In genomic region chr1:25971044-25971881, GRCh38 we compare ENCODE assay signal across 9 cellular contexts. TPM values are rescaled to one million over a fixed set of nuclear protein-coding genes. Genes with fewer than 3 reads are reported as not detected.
DNase-seq lines count a peak whose midpoint lies in the region; ATAC-seq and TF ChIP-seq lines count a peak whose summit lies in the region.
"Had no signal": no experiment of that assay in that cellular context is flagged by ENCODE, and none has a peak within 500 bp of the region (broad histone marks: within the 10 kb centered on the region; RNA-seq: fewer than 3 reads in every experiment).

No MANE protein-coding gene starts in this region.

- H3K27ac ChIP-seq in left lung: no peak overlapping the region

- no peak for TF ChIP-seq CTCF in left lung (IDR thresholded peaks at IDR 0.05)

- DNase-seq in GF-D8 (lab: John Stamatoyannopoulos, UW) (peak; percentile 82), left lung (no peak), NCI-H2107 treated with DMSO at 0.1 percent for 48 hours (lab: John Stamatoyannopoulos, UW; ENCODE audit: unreplicated experiment) (no peak), mucosa of gallbladder (ENCODE audit: low spot score) (no peak), hepatic stellate cell (ENCODE audit: low spot score) (no peak)
- peak; percentile 39 for DNase-seq in activated CD4-positive, alpha-beta T cell treated with anti-CD3 and anti-CD28 coated beads, Interleukin-2, amount 10 ng/mL, durations not matched to agents 7 days and 5 days

- peak; percentile 75 for ATAC-seq in HG03354 (IDR thresholded peaks at IDR 0.05; ENCODE audit: poor library complexity, severe bottlenecking, unreplicated experiment)
- ATAC-seq in left lung: peak; percentile 13
- ATAC-seq in HG02623 (IDR thresholded peaks at IDR 0.05; ENCODE audit: unreplicated experiment): no peak
- ATAC-seq: Right ventricle myocardium inferior had no signal

- H3K27ac Mint-ChIP-seq in activated CD4-positive, alpha-beta T cell treated with anti-CD3 and anti-CD28 coated beads, Interleukin-2, amount 10 ng/mL, durations not matched to agents 7 days and 5 days: peak overlapping the region; percentile 89

- peak overlapping the region; percentile 13 for H3K4me3 Mint-ChIP-seq in activated CD4-positive, alpha-beta T cell treated with anti-CD3 and anti-CD28 coated beads, Interleukin-2, amount 10 ng/mL, durations not matched to agents 7 days and 5 days

- peaks cover 0 to 7% of the 10 kb centered on the region in 2 donors for H3K4me1 ChIP-seq in left lung

- POLR2A ChIA-PET in activated CD4-positive, alpha-beta T cell treated with anti-CD3 and anti-CD28 coated beads, Interleukin-2, amount 10 ng/mL, durations not matched to agents 7 days and 5 days (lab: Charles Lee): no interaction called here

- peaks cover 34% of the 10 kb centered on the region for H3K4me1 Mint-ChIP-seq in activated CD4-positive, alpha-beta T cell treated with anti-CD3 and anti-CD28 coated beads, Interleukin-2, amount 10 ng/mL, durations not matched to agents 7 days and 5 days

- H3K9me3 Mint-ChIP-seq in activated CD4-positive, alpha-beta T cell treated with anti-CD3 and anti-CD28 coated beads, Interleukin-2, amount 10 ng/mL, durations not matched to agents 7 days and 5 days: no peaks in the 10 kb centered on the region

- H3K27me3 ChIP-seq in left lung: no peaks in the 10 kb centered on the region

- no peak overlapping the region for H3K4me3 ChIP-seq in left lung

- peaks cover 69% of the 10 kb centered on the region for H3K36me3 Mint-ChIP-seq in activated CD4-positive, alpha-beta T cell treated with anti-CD3 and anti-CD28 coated beads, Interleukin-2, amount 10 ng/mL, durations not matched to agents 7 days and 5 days (ENCODE audit: low read depth)

- no peaks in the 10 kb centered on the region for H3K9me3 ChIP-seq in left lung

- CTCF ChIA-PET in activated CD4-positive, alpha-beta T cell treated with anti-CD3 and anti-CD28 coated beads, Interleukin-2, amount 10 ng/mL, durations not matched to agents 7 days and 5 days (lab: Charles Lee): interaction anchor here (0.6 to 2.1 kb wide), 6 partner anchors 17 to 76 kb away, joined by 3 to 8 read pairs (median 4); partner anchors contain the start of gene PAFAH2

- no peaks in the 10 kb centered on the region for H3K27me3 Mint-ChIP-seq in activated CD4-positive, alpha-beta T cell treated with anti-CD3 and anti-CD28 coated beads, Interleukin-2, amount 10 ng/mL, durations not matched to agents 7 days and 5 days

- intact Hi-C loops in left lung (cut with DNase I): no loop called here

- peaks cover 0 to 84% of the 10 kb centered on the region in 2 donors for H3K36me3 ChIP-seq in left lung

RNA-seq across cellular contexts. Expression of gene PAFAH2, which starts 26.6 kb away (rescaled TPM):
- total RNA-seq in activated CD4-positive, alpha-beta T cell treated with anti-CD3 and anti-CD28 coated beads, Interleukin-2, amount 10 ng/mL, durations not matched to agents 7 days and 5 days: 10 to 100 TPM; 10.1 to 11.9 TPM
- total RNA-seq in left lung (10 to 100 TPM; 13.6 to 25.2 TPM), mucosa of gallbladder (43.6 TPM)

RNA-seq across cellular contexts. Expression of gene EXTL1, which starts 50.3 kb away (rescaled TPM):
- total RNA-seq in activated CD4-positive, alpha-beta T cell treated with anti-CD3 and anti-CD28 coated beads, Interleukin-2, amount 10 ng/mL, durations not matched to agents 7 days and 5 days: not detected
- 1 to 10 TPM in 1 of 2 donors, under 1 TPM in 1; 0.13 to 1.0 TPM for total RNA-seq in left lung
- 1.6 TPM for total RNA-seq in mucosa of gallbladder

Comparison
In these comparisons a context has a peak if more than half of its experiments do, and no peak if none do; other contexts are left out.
1. DNase-seq: peak in GF-D8 (single experiment) and activated CD4-positive, alpha-beta T cell treated with anti-CD3 and anti-CD28 coated beads, Interleukin-2, amount 10 ng/mL, durations not matched to agents 7 days and 5 days (single experiment); none in left lung (0 of 2), NCI-H2107 treated with DMSO at 0.1 percent for 48 hours (single experiment), mucosa of gallbladder (single experiment) and hepatic stellate cell (single experiment).